24 cellular contexts compared by ENCODE assay signal in the genomic region with DNA sequence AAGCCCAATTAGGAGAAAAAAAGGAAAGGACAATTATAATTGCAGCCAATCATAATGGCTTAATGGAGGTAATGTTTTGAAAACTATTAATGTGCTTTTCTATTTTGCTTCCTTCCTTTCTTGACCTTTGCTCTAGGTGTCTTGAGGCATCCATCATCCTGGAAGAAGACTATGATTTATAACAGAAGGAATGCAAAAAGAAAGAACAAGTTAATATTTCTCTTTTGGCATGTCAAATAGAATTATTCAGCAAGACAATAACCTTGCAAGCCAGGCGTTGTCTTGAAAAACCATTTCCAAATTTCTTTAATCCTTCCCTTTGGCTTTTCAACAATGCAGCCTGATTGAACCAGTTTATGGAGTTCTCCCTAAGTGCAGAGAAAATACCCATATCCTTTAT.
"Had no signal": no experiment of that assay in that cellular context is flagged by ENCODE, and none has a peak within 500 bp of the region (broad histone marks: within the 10 kb centered on the region; RNA-seq: fewer than 3 reads in every experiment).

No MANE protein-coding gene starts in this region.

- DNase-seq: activated B cell treated with CpG ODN at 0.5 μM for 24 hours; activated CD4-positive, alpha-beta T cell treated with anti-CD3 and anti-CD28 coated beads, Interleukin-2, amount 50 U/mL, for 1 hour; activated CD8-positive, alpha-beta memory T cell treated with anti-CD3 and anti-CD28 coated beads for 24 hours; activated naive CD4-positive, alpha-beta T cell; activated T-cell treated with anti-CD3 and anti-CD28 coated beads, Interleukin-2, amount 50 U/mL, for 24 hours; anterior cingulate cortex; dermis blood vessel endothelial cell; effector CD4-positive, alpha-beta T cell; esophagus squamous epithelium; gastrocnemius medialis; glutamatergic neuron; islet precursor cell; left colon; mammary epithelial cell; ovary; sigmoid colon; small intestine; stimulated activated CD4-positive, alpha-beta T cell treated with anti-CD3 and anti-CD28 coated beads, Interleukin-4, amount 100 ng/mL, for 24 hours; T-helper 1 cell; uterus had no signal

- H3K4me3 ChIP-seq: esophagus squamous epithelium, gastrocnemius medialis, ovary, prostate gland, sigmoid colon, thoracic aorta, uterus had no signal

- H3K27ac ChIP-seq: epithelial cell of prostate, gastrocnemius medialis, ovary, prostate gland, sigmoid colon, thoracic aorta, uterus had no signal

- H3K27me3 ChIP-seq: gastrocnemius medialis, ovary, sigmoid colon, uterus had no signal

- H3K9me3 ChIP-seq: esophagus squamous epithelium, gastrocnemius medialis, ovary, prostate gland, sigmoid colon, thoracic aorta, uterus had no signal

- H3K4me1 ChIP-seq: gastrocnemius medialis, prostate gland, uterus had no signal

- H3K36me3 ChIP-seq: esophagus squamous epithelium, gastrocnemius medialis, ovary, prostate gland, sigmoid colon, thoracic aorta, uterus had no signal

- FAIRE-seq: colon, small intestine had no signal
